21 cellular contexts compared by ENCODE assay signal in the genomic region with DNA sequence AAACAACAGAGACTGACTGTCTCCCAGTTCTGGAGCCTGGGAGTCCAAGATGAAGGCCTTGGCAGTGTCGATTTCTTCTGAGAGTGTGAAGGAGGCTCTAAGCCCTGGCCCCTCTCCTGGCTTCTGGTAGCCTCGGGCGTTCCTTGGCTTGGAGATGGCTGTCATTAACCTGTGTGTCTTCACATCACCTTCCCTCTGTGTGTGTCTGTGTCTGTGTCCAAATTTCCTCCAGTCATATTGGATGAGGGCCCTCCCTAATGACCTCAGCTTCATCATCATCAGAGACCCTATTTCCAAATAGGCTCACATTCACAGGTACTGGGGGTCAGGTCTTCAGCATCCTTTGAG.
DNase-seq lines count a peak whose midpoint lies in the region; ATAC-seq and TF ChIP-seq lines count a peak whose summit lies in the region.
"Had no signal": no experiment of that assay in that cellular context is flagged by ENCODE, and none has a peak within 500 bp of the region (broad histone marks: within the 10 kb centered on the region; RNA-seq: fewer than 3 reads in every experiment).

No MANE protein-coding gene starts in this region.

- H3K27me3 Mint-ChIP-seq in activated CD8-positive, alpha-beta T cell treated with anti-CD3 and anti-CD28 coated beads for 36 hours: no peaks in the 10 kb centered on the region
- no peaks in the 10 kb centered on the region for H3K27me3 Mint-ChIP-seq in stimulated activated naive CD8-positive, alpha-beta T cell treated with anti-CD3 and anti-CD28 coated beads, Interleukin-15, amount 100 ng/mL, for 72 hours
- H3K27me3 Mint-ChIP-seq: CD4-positive, alpha-beta memory T cell had no signal

- no peak overlapping the region for H3K23ac ChIP-seq in mesenchymal stem cell (ENCODE audit: low read length in 2 of 2)

- no peak for TF ChIP-seq CTCF in OCI-LY1 (IDR thresholded peaks at IDR 0.05; ENCODE audit: low read length)
- no peak for TF ChIP-seq CTCF in activated CD8-positive, alpha-beta T cell treated with anti-CD3 and anti-CD28 coated beads for 36 hours (IDR thresholded peaks at IDR 0.05)

- no peak overlapping the region for H2AK5ac ChIP-seq in mesenchymal stem cell (ENCODE audit: low read length, severe bottlenecking)

- no peaks in the 10 kb centered on the region for H3K9me3 ChIP-seq in OCI-LY1 (ENCODE audit: low read length)
- H3K9me3 ChIP-seq in mesenchymal stem cell (ENCODE audit: control insufficient read depth, low read length): no peaks in the 10 kb centered on the region
- H3K9me3 ChIP-seq: lower lobe of right lung, spleen had no signal

- H2BK120ac ChIP-seq in mesenchymal stem cell (ENCODE audit: low read depth, low read length): no peak overlapping the region

- no peak overlapping the region for H2BK5ac ChIP-seq in mesenchymal stem cell (ENCODE audit: low read depth, low read length, poor library complexity, severe bottlenecking)

- no peak overlapping the region for H4K8ac ChIP-seq in mesenchymal stem cell (ENCODE audit: low read length)

- H3K27ac ChIP-seq in OCI-LY1 (ENCODE audit: low read depth, low read length, poor library complexity, severe bottlenecking): peak overlapping the region; percentile 42
- no peak overlapping the region for H3K27ac ChIP-seq in mesenchymal stem cell (ENCODE audit: low read length, poor library complexity, severe bottlenecking)
- H3K27ac ChIP-seq: lower lobe of right lung had no signal

- peak overlapping the region; percentile 4 to 90 for H2BK12ac ChIP-seq in mesenchymal stem cell (ENCODE audit: low read length in 2 of 2)

- H3K4me1 ChIP-seq in OCI-LY1 (ENCODE audit: insufficient read depth, low read length, severe bottlenecking) (peaks cover 27% of the 10 kb centered on the region), mesenchymal stem cell (ENCODE audit: control insufficient read depth, insufficient read depth, low read depth, low read length) (peaks cover 10% of the 10 kb centered on the region)

- no peaks in the 10 kb centered on the region for H3K9me2 ChIP-seq in OCI-LY1 (ENCODE audit: low read depth, low read length)

- H3K27me3 ChIP-seq in OCI-LY1 (ENCODE audit: insufficient read depth, low read length): no peaks in the 10 kb centered on the region
- H3K27me3 ChIP-seq in mesenchymal stem cell (ENCODE audit: control insufficient read depth in 1 of 2, insufficient read depth in 1 of 2, low read length in 2 of 2): no peaks in the 10 kb centered on the region
- H3K27me3 ChIP-seq: spleen had no signal

- H2BK15ac ChIP-seq in mesenchymal stem cell (ENCODE audit: low read depth, poor library complexity, severe bottlenecking): peak overlapping the region; percentile 73

- H3K36me3 ChIP-seq in OCI-LY1 (ENCODE audit: insufficient read depth, low read length) (no peaks in the 10 kb centered on the region), mesenchymal stem cell (ENCODE audit: control insufficient read depth in 1 of 2, insufficient read depth in 2 of 2, low read depth in 1 of 2, low read length in 2 of 2) (no peaks in the 10 kb centered on the region)
- H3K36me3 ChIP-seq: lower lobe of right lung, spleen had no signal

- peaks cover 2% of the 10 kb centered on the region for H3K9me3 Mint-ChIP-seq in activated CD8-positive, alpha-beta T cell treated with anti-CD3 and anti-CD28 coated beads for 36 hours
- peaks cover 5 to 7% of the 10 kb centered on the region in 2 donors for H3K9me3 Mint-ChIP-seq in stimulated activated naive CD8-positive, alpha-beta T cell treated with anti-CD3 and anti-CD28 coated beads, Interleukin-15, amount 100 ng/mL, for 72 hours
- H3K9me3 Mint-ChIP-seq: CD4-positive, alpha-beta memory T cell; endodermal cell had no signal

- CTCF ChIA-PET in activated CD8-positive, alpha-beta T cell treated with anti-CD3 and anti-CD28 coated beads for 36 hours (lab: Charles Lee): interaction anchor here (0.6 to 1.8 kb wide), 2 partner anchors 21 to 112 kb away, joined by 3 to 7 read pairs; no protein-coding TSS in a partner anchor

- DNase-seq in activated CD8-positive, alpha-beta T cell treated with anti-CD3 and anti-CD28 coated beads for 36 hours: no peak
- DNase-seq in mesenchymal stem cell: no peak
- no peak for DNase-seq in stimulated activated naive CD8-positive, alpha-beta T cell treated with anti-CD3 and anti-CD28 coated beads, Interleukin-15, amount 100 ng/mL, for 72 hours
- no peak for DNase-seq in NCI-H2227 treated with DMSO at 0.1 percent for 48 hours (lab: John Stamatoyannopoulos, UW)
- no peak for DNase-seq in NCI-H748 treated with DMSO at 0.1 percent for 48 hours (lab: John Stamatoyannopoulos, UW)
- DNase-seq in COLO829 (ENCODE audit: low spot score): no peak
- DNase-seq: activated CD4-positive, CD25-positive, alpha-beta regulatory T cell; activated effector memory CD4-positive, alpha-beta T cell treated with Interleukin-2 at 50 U/mL for 16 hours; CD4-positive, alpha-beta memory T cell; DMS153; endodermal cell; kidney; lower lobe of right lung; NCI-H146; NCI-H2171 treated with DMSO at 0.1 percent for 48 hours; NCI-H526 treated with DMSO at 0.1 percent for 48 hours; Right ventricle myocardium superior; spleen; substantia nigra had no signal

- POLR2A ChIA-PET in activated CD8-positive, alpha-beta T cell treated with anti-CD3 and anti-CD28 coated beads for 36 hours (lab: Charles Lee): interaction anchor here (0.8 to 3.4 kb wide), 7 partner anchors 10 to 266 kb away, joined by 3 to 15 read pairs (median 5); no protein-coding TSS in a partner anchor

- 65% methylated on average over 3 of the region's 3 CpGs for WGBS in mesenchymal stem cell

- H3K4me3 ChIP-seq in OCI-LY1 (ENCODE audit: low read depth, low read length, poor library complexity, severe bottlenecking) (no peak overlapping the region), mesenchymal stem cell (ENCODE audit: insufficient read depth in 1 of 2, low read depth in 1 of 2, low read length in 2 of 2) (no peak overlapping the region)
- H3K4me3 ChIP-seq: coronary artery, lower lobe of right lung, spleen had no signal

- no peaks in the 10 kb centered on the region for H3F3A ChIP-seq in OCI-LY1 (ENCODE audit: insufficient read depth, low read length)

- ATAC-seq in activated CD8-positive, alpha-beta T cell treated with anti-CD3 and anti-CD28 coated beads for 36 hours: no peak
- ATAC-seq in stimulated activated naive CD8-positive, alpha-beta T cell treated with anti-CD3 and anti-CD28 coated beads, Interleukin-15, amount 100 ng/mL, for 72 hours: no peak
- ATAC-seq: lower lobe of right lung had no signal

- H3K18ac ChIP-seq in mesenchymal stem cell (ENCODE audit: low read depth in 1 of 2, low read length in 2 of 2): peak overlapping the region; percentile 17 to 48

- H3K4me2 ChIP-seq in OCI-LY1 (ENCODE audit: low read length) (no peak overlapping the region), mesenchymal stem cell (ENCODE audit: low read length, poor library complexity, severe bottlenecking) (no peak overlapping the region)

- peaks cover 2% of the 10 kb centered on the region for H3K36me3 Mint-ChIP-seq in activated CD8-positive, alpha-beta T cell treated with anti-CD3 and anti-CD28 coated beads for 36 hours (ENCODE audit: low read depth)
- H3K36me3 Mint-ChIP-seq: CD4-positive, alpha-beta memory T cell had no signal

- no peaks in the 10 kb centered on the region for H3K79me2 ChIP-seq in OCI-LY1 (ENCODE audit: insufficient read depth, low read length)

- no peak overlapping the region for H3K14ac ChIP-seq in mesenchymal stem cell (ENCODE audit: low read length in 2 of 2)

- no peak overlapping the region for H2AFZ ChIP-seq in OCI-LY1 (ENCODE audit: low read length)
- H2AFZ ChIP-seq in mesenchymal stem cell (ENCODE audit: low read depth, low read length): no peak overlapping the region

- peak overlapping the region; percentile 84 for H3K27ac Mint-ChIP-seq in activated CD8-positive, alpha-beta T cell treated with anti-CD3 and anti-CD28 coated beads for 36 hours
- H3K27ac Mint-ChIP-seq in stimulated activated naive CD8-positive, alpha-beta T cell treated with anti-CD3 and anti-CD28 coated beads, Interleukin-15, amount 100 ng/mL, for 72 hours: peak overlapping the region; percentile 45 to 59
- H3K27ac Mint-ChIP-seq: endodermal cell had no signal

- H3K79me1 ChIP-seq in mesenchymal stem cell (replicated peaks; ENCODE audit: low read length, poor library complexity, severe bottlenecking): peaks cover 2% of the 10 kb centered on the region

- peak overlapping the region; percentile 74 for H4K91ac ChIP-seq in mesenchymal stem cell (ENCODE audit: low read length)

- H3K4me3 Mint-ChIP-seq in activated CD8-positive, alpha-beta T cell treated with anti-CD3 and anti-CD28 coated beads for 36 hours: no peak overlapping the region
- H3K4me3 Mint-ChIP-seq in stimulated activated naive CD8-positive, alpha-beta T cell treated with anti-CD3 and anti-CD28 coated beads, Interleukin-15, amount 100 ng/mL, for 72 hours: peak overlapping the region; percentile 43 to 69
- H3K4me3 Mint-ChIP-seq: CD4-positive, alpha-beta memory T cell; endodermal cell had no signal

- peak overlapping the region in 1 of 2 experiments; percentile 69 for H3K4ac ChIP-seq in mesenchymal stem cell (ENCODE audit: low read depth in 1 of 2, low read length in 2 of 2)

- H3K9ac ChIP-seq in OCI-LY1 (ENCODE audit: low read length) (no peak overlapping the region), mesenchymal stem cell (ENCODE audit: low read length) (no peak overlapping the region)

- peaks cover 69% of the 10 kb centered on the region for H3K4me1 Mint-ChIP-seq in activated CD8-positive, alpha-beta T cell treated with anti-CD3 and anti-CD28 coated beads for 36 hours (ENCODE audit: low read depth)
- H3K4me1 Mint-ChIP-seq in stimulated activated naive CD8-positive, alpha-beta T cell treated with anti-CD3 and anti-CD28 coated beads, Interleukin-15, amount 100 ng/mL, for 72 hours: peaks cover 75% of the 10 kb centered on the region

- intact Hi-C loops in activated CD8-positive, alpha-beta T cell treated with anti-CD3 and anti-CD28 coated beads for 36 hours (cut with micrococcal nuclease): no loop called here

- no peaks in the 10 kb centered on the region for H4K20me1 ChIP-seq in OCI-LY1 (ENCODE audit: insufficient read depth, low read length)
